ENCODE assay signal across 15 cellular contexts in genomic region chr2:224084266-224084892, GRCh38. TPM values are rescaled to one million over a fixed set of nuclear protein-coding genes. Genes with fewer than 3 reads are reported as not detected.
A peak's percentile ranks its signal among the peaks of the same experiment; 100 is the strongest.
DNase-seq lines count a peak whose midpoint lies in the region; ATAC-seq and TF ChIP-seq lines count a peak whose summit lies in the region.
"Had no signal": no experiment of that assay in that cellular context is flagged by ENCODE, and none has a peak within 500 bp of the region (broad histone marks: within the 10 kb centered on the region; RNA-seq: fewer than 3 reads in every experiment).

No MANE protein-coding gene starts in this region.

- H3K4me2 ChIP-seq in PC-3 (ENCODE audit: low read length) (peak overlapping the region; percentile 89), osteoblast (ENCODE audit: insufficient read depth, low read length) (no peak overlapping the region)

- no peak for TF ChIP-seq EP300 in esophagus muscularis mucosa (IDR thresholded peaks at IDR 0.05)

- ATAC-seq in PC-3, result no peak
- no peak for ATAC-seq in HG02981 (IDR thresholded peaks at IDR 0.05; ENCODE audit: unreplicated experiment)

- no TSS peak for BruUV-seq in PC-3 (replicated peaks; lab: Mats Ljungman, UMichigan)

- no peak overlapping the region for H2AFZ ChIP-seq in PC-3 (ENCODE audit: low read length)
- H2AFZ ChIP-seq in osteoblast (ENCODE audit: low read length), result peak overlapping the region; percentile 59

- TF ChIP-seq POLR2A in esophagus muscularis mucosa (IDR thresholded peaks at IDR 0.05; ENCODE audit: low read depth), result no peak

- CTCF ChIA-PET in PC-3 (lab: Charles Lee), result no interaction called here

- H3K79me2 ChIP-seq in PC-3 (ENCODE audit: low read length), result no peaks in the 10 kb centered on the region
- no peaks in the 10 kb centered on the region for H3K79me2 ChIP-seq in osteoblast (ENCODE audit: insufficient read depth, low read length)

- peak overlapping the region; percentile 97 for H3K27ac ChIP-seq in PC-3 (ENCODE audit: low read length)
- H3K27ac ChIP-seq in esophagus muscularis mucosa (replicated peaks in 1 of 4), result peak overlapping the region in 3 of 4 donors; percentile 13 to 43 (median 36)
- peak overlapping the region; percentile 71 for H3K27ac ChIP-seq in osteoblast (ENCODE audit: low read depth, low read length)
- H3K27ac ChIP-seq in substantia nigra (ENCODE audit: low read depth, low read length, poor library complexity, severe bottlenecking), result no peak overlapping the region

- intact Hi-C loops in PC-3 (cut with micrococcal nuclease), result loop anchor here (2.0 kb wide), 1 partner anchor 90 kb away; no protein-coding TSS in a partner anchor
- intact Hi-C loops in esophagus muscularis mucosa (cut with DNase I), result no loop called here

- DNase-seq in BE2C, result peak; percentile 30
- DNase-seq in PC-3, result no peak
- no peak for DNase-seq in esophagus muscularis mucosa (ENCODE audit: extremely low spot score)
- DNase-seq in osteoblast (ENCODE audit: insufficient read length, low spot score, missing footprints), result no peak
- no peak for DNase-seq in substantia nigra (lab: John Stamatoyannopoulos, UW)
- DNase-seq in SIG-M5 treated with dmso at 0.1 percent for 504 hours (lab: John Stamatoyannopoulos, UW; ENCODE audit: unreplicated experiment), result no peak
- DNase-seq in NK-92 treated with Interleukin-12 subunit alpha and Interleukin-12 subunit beta, amount 100 ng/mL, for 24 hours (lab: John Stamatoyannopoulos, UW), result no peak
- DNase-seq: activated CD4-positive, alpha-beta T cell treated with anti-CD3 and anti-CD28 coated beads, Interleukin-2, amount 10 ng/mL, durations not matched to agents 7 days and 5 days; activated naive CD4-positive, alpha-beta T cell treated with anti-CD3 and anti-CD28 coated beads for 36 hours; cortex of kidney; MM.1S; naive B cell; NCI-H1930; NCI-H510A had no signal

- POLR2A ChIA-PET in PC-3 (lab: Charles Lee; ENCODE audit: unreplicated experiment), result interaction anchor here (0.6 kb wide), 1 partner anchor 132 kb away, joined by 5 read pairs; no protein-coding TSS in a partner anchor

- peaks cover 9% of the 10 kb centered on the region; the same call in 1 of the 2 replicates for H3K27me3 ChIP-seq in BE2C
- H3K27me3 ChIP-seq in PC-3 (ENCODE audit: low read length), result no peaks in the 10 kb centered on the region
- no peaks in the 10 kb centered on the region for H3K27me3 ChIP-seq in esophagus muscularis mucosa
- no peaks in the 10 kb centered on the region for H3K27me3 ChIP-seq in osteoblast (ENCODE audit: insufficient read depth, low read length)

- H3K9me3 ChIP-seq in BE2C, result no peaks in the 10 kb centered on the region
- H3K9me3 ChIP-seq in PC-3 (ENCODE audit: low read length), result no peaks in the 10 kb centered on the region
- H3K9me3 ChIP-seq in esophagus muscularis mucosa, result no peaks in the 10 kb centered on the region
- H3K9me3 ChIP-seq in osteoblast (ENCODE audit: low read depth, low read length), result no peaks in the 10 kb centered on the region

- H3K36me3 ChIP-seq in BE2C, result no peaks in the 10 kb centered on the region
- no peaks in the 10 kb centered on the region for H3K36me3 ChIP-seq in PC-3 (ENCODE audit: low read depth, low read length)
- no peaks in the 10 kb centered on the region for H3K36me3 ChIP-seq in esophagus muscularis mucosa
- H3K36me3 ChIP-seq in osteoblast (ENCODE audit: insufficient read depth, low read length), result no peaks in the 10 kb centered on the region

- H4K20me1 ChIP-seq in PC-3 (ENCODE audit: low read length) (no peaks in the 10 kb centered on the region), osteoblast (ENCODE audit: insufficient read depth, low read length) (no peaks in the 10 kb centered on the region)

- H3K4me1 ChIP-seq in BE2C (no peaks in the 10 kb centered on the region), PC-3 (ENCODE audit: insufficient read depth, low read length) (peaks cover 35% of the 10 kb centered on the region), esophagus muscularis mucosa (no peaks in the 10 kb centered on the region), osteoblast (ENCODE audit: insufficient read depth, low read length) (peaks cover 36% of the 10 kb centered on the region)

- H3K4me3 ChIP-seq in BE2C (ENCODE audit: low read depth, low read length) (no peak overlapping the region), PC-3 (ENCODE audit: low read length) (no peak overlapping the region), esophagus muscularis mucosa (no peak overlapping the region), osteoblast (ENCODE audit: insufficient read depth, low read length) (no peak overlapping the region)

- no peak for TF ChIP-seq CTCF in BE2C (IDR thresholded peaks at IDR 0.05; ENCODE audit: low read depth, low read length)
- no peak for TF ChIP-seq CTCF in PC-3 (conservative IDR thresholded peaks at IDR 0.05; ENCODE audit: low read depth, low read length)
- TF ChIP-seq CTCF in esophagus muscularis mucosa (IDR thresholded peaks at IDR 0.05), result no peak
- TF ChIP-seq CTCF in osteoblast (IDR thresholded peaks at IDR 0.05; ENCODE audit: extremely low read depth, low read depth, low read length), result no peak

- no peaks in the 10 kb centered on the region for H3K9me2 ChIP-seq in PC-3 (replicated peaks; ENCODE audit: low read length)

- WGBS in esophagus muscularis mucosa, result 100% methylated on average over 3 of the region's 3 CpGs

- H3K9ac ChIP-seq in PC-3 (ENCODE audit: low read length), result peak overlapping the region; percentile 82

- peaks cover 11% of the 10 kb centered on the region for H3F3A ChIP-seq in PC-3 (ENCODE audit: low read length, unreplicated experiment)

RNA-seq across cellular contexts. Expression of gene SERPINE2, which starts 45.3 kb away (rescaled TPM):
- 2.1 TPM for polyA plus RNA-seq in BE2C (2012; ENCODE audit: insufficient read depth, insufficient read length, low read depth)
- total RNA-seq in PC-3 (2014; rRNA removed) (17.1 and 18.8 TPM in 2 replicates), esophagus muscularis mucosa (100 to 1,000 TPM in 1 of 4 donors, 10 to 100 TPM in 3; 20.4 to 126 (median 42.1) TPM), osteoblast (658 and 835 TPM in 2 replicates)
